8 cellular contexts compared by ENCODE assay signal in genomic region chr13:24541476-24542352, GRCh38. TPM values are rescaled to one million over a fixed set of nuclear protein-coding genes. Genes with fewer than 3 reads are reported as not detected.
DNase-seq lines count a peak whose midpoint lies in the region; ATAC-seq, FAIRE-seq and TF ChIP-seq lines count a peak whose summit lies in the region.
"Not testable (repeated sequence)": the region's sequence is repeated elsewhere in the genome, so short reads cannot be mapped to it uniquely, and the experiment has no call there.

No MANE protein-coding gene starts in this region.

- not testable (repeated sequence) for H3K36me3 Mint-ChIP-seq in activated naive CD4-positive, alpha-beta T cell treated with anti-CD3 and anti-CD28 coated beads, Interleukin-2, amount 10 ng/mL, durations not matched to agents 7 days and 5 days

- not testable (repeated sequence) for FAIRE-seq in kidney (lab: Jason Lieb, UNC); pancreas (lab: Jason Lieb, UNC)

- not testable (repeated sequence) for H3K27ac Mint-ChIP-seq in activated naive CD4-positive, alpha-beta T cell treated with anti-CD3 and anti-CD28 coated beads, Interleukin-2, amount 10 ng/mL, durations not matched to agents 7 days and 5 days

- H3K9me3 ChIP-seq in Peyer's patch; kidney (ENCODE audit: control insufficient read depth in 1 of 2, low read length in 2 of 2); pancreas; upper lobe of right lung: not testable (repeated sequence)

- H3K4me1 Mint-ChIP-seq in activated naive CD4-positive, alpha-beta T cell treated with anti-CD3 and anti-CD28 coated beads, Interleukin-2, amount 10 ng/mL, durations not matched to agents 7 days and 5 days: not testable (repeated sequence)

- not testable (repeated sequence) for H3K27me3 ChIP-seq in Peyer's patch
- H3K27me3 ChIP-seq in pancreas (peaks cover 0 to 14% (median 0%) of the 10 kb centered on the region in 4 donors), upper lobe of right lung (peaks cover 25% of the 10 kb centered on the region)

- DNase-seq in GM12864 (ENCODE audit: low read depth); Peyer's patch; epithelial cell of proximal tubule (ENCODE audit: low read depth): not testable (repeated sequence)
- peak; percentile 42 for DNase-seq in activated naive CD4-positive, alpha-beta T cell treated with anti-CD3 and anti-CD28 coated beads, Interleukin-2, amount 10 ng/mL, durations not matched to agents 7 days and 5 days
- peak; percentile 75 for DNase-seq in kidney
- DNase-seq in pancreas: peak in 4 of 6 donors; percentile 19 to 67 (median 52)
- DNase-seq in upper lobe of right lung: peak; percentile 72

- CTCF ChIA-PET in activated naive CD4-positive, alpha-beta T cell treated with anti-CD3 and anti-CD28 coated beads, Interleukin-2, amount 10 ng/mL, durations not matched to agents 7 days and 5 days (lab: Charles Lee): interaction anchor here (1.0 kb wide), 1 partner anchor 10 kb away, joined by 3 read pairs; no protein-coding TSS in a partner anchor

- intact Hi-C loops in kidney (cut with DNase I); pancreas (cut with DNase I); upper lobe of right lung (cut with DNase I): not testable (repeated sequence)

- not testable (repeated sequence) for H3K36me3 ChIP-seq in Peyer's patch; kidney (ENCODE audit: control insufficient read depth in 1 of 2, insufficient read depth in 2 of 2, low read length in 2 of 2); pancreas; upper lobe of right lung

- H3K4me3 ChIP-seq in GM12864 (ENCODE audit: low read depth, low read length) (peak overlapping the region; percentile 41), Peyer's patch (peak overlapping the region; percentile 29 to 51 (median 42)), epithelial cell of proximal tubule (ENCODE audit: low read depth, low read length) (peak overlapping the region; percentile 46), kidney (ENCODE audit: low read length in 2 of 2) (peak overlapping the region; percentile 24 to 57), pancreas (peak overlapping the region in 3 of 4 donors; percentile 12 to 40 (median 23)), upper lobe of right lung (peak overlapping the region; percentile 50)

- H3K4me3 Mint-ChIP-seq in activated naive CD4-positive, alpha-beta T cell treated with anti-CD3 and anti-CD28 coated beads, Interleukin-2, amount 10 ng/mL, durations not matched to agents 7 days and 5 days: peak overlapping the region; percentile 68

- 2 to 3% methylated on average over 50 to 73 of the region's 73 CpGs for WGBS in pancreas, 2 donors

- ATAC-seq in HG03354 (IDR thresholded peaks at IDR 0.05; ENCODE audit: poor library complexity, severe bottlenecking, unreplicated experiment): peak; percentile 68
- ATAC-seq in pancreas: peak; percentile 69 to 80 (median 76)
- ATAC-seq in upper lobe of right lung: peak; percentile 67

- H3K27me3 Mint-ChIP-seq in activated naive CD4-positive, alpha-beta T cell treated with anti-CD3 and anti-CD28 coated beads, Interleukin-2, amount 10 ng/mL, durations not matched to agents 7 days and 5 days: peaks cover 57% of the 10 kb centered on the region

- TF ChIP-seq CTCF in GM12864 (IDR thresholded peaks at IDR 0.05; ENCODE audit: low read depth, low read length, missing control alignments); Peyer's patch (IDR thresholded peaks at IDR 0.05); epithelial cell of proximal tubule (conservative IDR thresholded peaks at IDR 0.05; ENCODE audit: low read depth, low read length); kidney (IDR thresholded peaks at IDR 0.05; ENCODE audit: borderline replicate concordance, extremely low read depth, insufficient read depth); pancreas (IDR thresholded peaks at IDR 0.05); upper lobe of right lung (IDR thresholded peaks at IDR 0.05): not testable (repeated sequence)

- H3K27ac ChIP-seq in Peyer's patch; kidney (ENCODE audit: low read depth in 2 of 2, low read length in 2 of 2); pancreas; upper lobe of right lung: not testable (repeated sequence)

- not testable (repeated sequence) for TF ChIP-seq POLR2A in Peyer's patch (IDR thresholded peaks at IDR 0.05)

- not testable (repeated sequence) for H3K4me1 ChIP-seq in Peyer's patch; kidney (ENCODE audit: control insufficient read depth in 1 of 2, insufficient read depth in 1 of 2, low read depth in 1 of 2, low read length in 2 of 2); pancreas; upper lobe of right lung

- not testable (repeated sequence) for H3K9me3 Mint-ChIP-seq in activated naive CD4-positive, alpha-beta T cell treated with anti-CD3 and anti-CD28 coated beads, Interleukin-2, amount 10 ng/mL, durations not matched to agents 7 days and 5 days

- not testable (repeated sequence) for H3K9ac ChIP-seq in kidney (ENCODE audit: low read length in 2 of 2)

RNA-seq across cellular contexts. Expression of gene PARP4, which starts 29.1 kb away (rescaled TPM):
- 100 to 1,000 TPM; 136 to 161 (median 138) TPM for total RNA-seq in Peyer's patch
- total RNA-seq in epithelial cell of proximal tubule: 56.4 and 65.9 TPM in 2 replicates
- total RNA-seq in kidney: 95.1 TPM
- polyA plus RNA-seq in kidney (ENCODE audit: insufficient read depth, low read depth, low replicate concordance): 13.9 TPM
- total RNA-seq in pancreas: 10 to 100 TPM; 14.1 to 33.4 (median 16.9) TPM
- polyA plus RNA-seq in pancreas: 1 to 10 TPM; 7.9 to 9.1 TPM
- total RNA-seq in upper lobe of right lung: 70.3 TPM
